ENCODE assay signal across 9 cellular contexts in genomic region chr5:156934450-156935211, GRCh38. TPM values are rescaled to one million over a fixed set of nuclear protein-coding genes. Genes with fewer than 3 reads are reported as not detected.
A peak's percentile ranks its signal among the peaks of the same experiment; 100 is the strongest.
DNase-seq lines count a peak whose midpoint lies in the region; ATAC-seq and FAIRE-seq lines count a peak whose summit lies in the region.
"Had no signal": no experiment of that assay in that cellular context is flagged by ENCODE, and none has a peak within 500 bp of the region (broad histone marks: within the 10 kb centered on the region; RNA-seq: fewer than 3 reads in every experiment).

No MANE protein-coding gene starts in this region.

- H3K4me1 Mint-ChIP-seq in activated T-helper 2 cell treated with anti-CD3 and anti-CD28 coated beads, Interferon-gamma antibody, Interleukin-2, Interleukin-4, amounts not matched to agents 10 μg/mL and 5 μg/mL and 100 μg/mL, durations not matched to agents 14 hours and 24 hours and 36 hours (ENCODE audit: low read depth), result peaks cover 45% of the 10 kb centered on the region

- H3K9me3 Mint-ChIP-seq in activated T-helper 2 cell treated with anti-CD3 and anti-CD28 coated beads, Interferon-gamma antibody, Interleukin-2, Interleukin-4, amounts not matched to agents 10 μg/mL and 5 μg/mL and 100 μg/mL, durations not matched to agents 14 hours and 24 hours and 36 hours, result peaks cover 23% of the 10 kb centered on the region

- H3K27ac Mint-ChIP-seq in activated T-helper 2 cell treated with anti-CD3 and anti-CD28 coated beads, Interferon-gamma antibody, Interleukin-2, Interleukin-4, amounts not matched to agents 10 μg/mL and 5 μg/mL and 100 μg/mL, durations not matched to agents 14 hours and 24 hours and 36 hours, result peak overlapping the region; percentile 81

- intact Hi-C loops in activated T-helper 2 cell treated with anti-CD3 and anti-CD28 coated beads, Interferon-gamma antibody, Interleukin-2, Interleukin-4, amounts not matched to agents 10 μg/mL and 5 μg/mL and 100 μg/mL, durations not matched to agents 14 hours and 24 hours and 36 hours (cut with micrococcal nuclease), result loop anchor here (1.0 to 10.0 kb wide), 6 partner anchors 14 to 992 kb away; no protein-coding TSS in a partner anchor

- FAIRE-seq in islet of Langerhans (lab: Jason Lieb, UNC), result peak; percentile 47

- no peak overlapping the region for H3K4me3 Mint-ChIP-seq in activated T-helper 2 cell treated with anti-CD3 and anti-CD28 coated beads, Interferon-gamma antibody, Interleukin-2, Interleukin-4, amounts not matched to agents 10 μg/mL and 5 μg/mL and 100 μg/mL, durations not matched to agents 14 hours and 24 hours and 36 hours (ENCODE audit: low read depth)
- H3K4me3 Mint-ChIP-seq: IgD-negative memory B cell had no signal

- H3K27me3 Mint-ChIP-seq in activated T-helper 2 cell treated with anti-CD3 and anti-CD28 coated beads, Interferon-gamma antibody, Interleukin-2, Interleukin-4, amounts not matched to agents 10 μg/mL and 5 μg/mL and 100 μg/mL, durations not matched to agents 14 hours and 24 hours and 36 hours (ENCODE audit: low read depth), result no peaks in the 10 kb centered on the region
- H3K27me3 Mint-ChIP-seq: IgD-negative memory B cell had no signal

- ATAC-seq in GM18858 (IDR thresholded peaks at IDR 0.05; ENCODE audit: unreplicated experiment) (peak; percentile 33), HG03565 (IDR thresholded peaks at IDR 0.05; ENCODE audit: unreplicated experiment) (no peak)

- DNase-seq in CD1c-positive myeloid dendritic cell (ENCODE audit: extremely low spot score) (peak; percentile 47), NCI-H345 treated with DMSO at 0.1 percent for 48 hours (lab: John Stamatoyannopoulos, UW; ENCODE audit: unreplicated experiment) (peak; percentile 6), NCI-H1048 (lab: John Stamatoyannopoulos, UW) (no peak)
- peak; percentile 42 for DNase-seq in activated T-helper 2 cell treated with anti-CD3 and anti-CD28 coated beads, Interferon-gamma antibody, Interleukin-2, Interleukin-4, amounts not matched to agents 10 μg/mL and 5 μg/mL and 100 μg/mL, durations not matched to agents 14 hours and 24 hours and 36 hours (ENCODE audit: low spot score)
- DNase-seq in stimulated activated CD8-positive, alpha-beta memory T cell treated with anti-CD3 and anti-CD28 coated beads, Interleukin-2, amount 100 ng/mL, for 48 hours (ENCODE audit: low read depth in 2 of 2), result peak; percentile 32 to 51

- H3K36me3 Mint-ChIP-seq in activated T-helper 2 cell treated with anti-CD3 and anti-CD28 coated beads, Interferon-gamma antibody, Interleukin-2, Interleukin-4, amounts not matched to agents 10 μg/mL and 5 μg/mL and 100 μg/mL, durations not matched to agents 14 hours and 24 hours and 36 hours (ENCODE audit: low read depth), result peaks cover 12% of the 10 kb centered on the region
- H3K36me3 Mint-ChIP-seq: IgD-negative memory B cell had no signal

RNA-seq across cellular contexts. Expression of gene TIMD4, which starts 28.4 kb away (rescaled TPM):
- 5.3 and 5.5 TPM in 2 replicates for total RNA-seq in activated T-helper 2 cell treated with anti-CD3 and anti-CD28 coated beads, Interferon-gamma antibody, Interleukin-2, Interleukin-4, amounts not matched to agents 10 μg/mL and 5 μg/mL and 100 μg/mL, durations not matched to agents 14 hours and 24 hours and 36 hours
